Comparison of ENCODE assay signal across 1 cellular context in genomic region chr14:103920981-103921854, GRCh38.
TF ChIP-seq lines count a peak whose summit lies in the region.

No MANE protein-coding gene starts in this region.

TF ChIP-seq in K562, 482 proteins besides CTCF, POLR2A, EP300 and RAD21 (continued from another document and continues in another):
- TF ChIP-seq, protein P1, sequence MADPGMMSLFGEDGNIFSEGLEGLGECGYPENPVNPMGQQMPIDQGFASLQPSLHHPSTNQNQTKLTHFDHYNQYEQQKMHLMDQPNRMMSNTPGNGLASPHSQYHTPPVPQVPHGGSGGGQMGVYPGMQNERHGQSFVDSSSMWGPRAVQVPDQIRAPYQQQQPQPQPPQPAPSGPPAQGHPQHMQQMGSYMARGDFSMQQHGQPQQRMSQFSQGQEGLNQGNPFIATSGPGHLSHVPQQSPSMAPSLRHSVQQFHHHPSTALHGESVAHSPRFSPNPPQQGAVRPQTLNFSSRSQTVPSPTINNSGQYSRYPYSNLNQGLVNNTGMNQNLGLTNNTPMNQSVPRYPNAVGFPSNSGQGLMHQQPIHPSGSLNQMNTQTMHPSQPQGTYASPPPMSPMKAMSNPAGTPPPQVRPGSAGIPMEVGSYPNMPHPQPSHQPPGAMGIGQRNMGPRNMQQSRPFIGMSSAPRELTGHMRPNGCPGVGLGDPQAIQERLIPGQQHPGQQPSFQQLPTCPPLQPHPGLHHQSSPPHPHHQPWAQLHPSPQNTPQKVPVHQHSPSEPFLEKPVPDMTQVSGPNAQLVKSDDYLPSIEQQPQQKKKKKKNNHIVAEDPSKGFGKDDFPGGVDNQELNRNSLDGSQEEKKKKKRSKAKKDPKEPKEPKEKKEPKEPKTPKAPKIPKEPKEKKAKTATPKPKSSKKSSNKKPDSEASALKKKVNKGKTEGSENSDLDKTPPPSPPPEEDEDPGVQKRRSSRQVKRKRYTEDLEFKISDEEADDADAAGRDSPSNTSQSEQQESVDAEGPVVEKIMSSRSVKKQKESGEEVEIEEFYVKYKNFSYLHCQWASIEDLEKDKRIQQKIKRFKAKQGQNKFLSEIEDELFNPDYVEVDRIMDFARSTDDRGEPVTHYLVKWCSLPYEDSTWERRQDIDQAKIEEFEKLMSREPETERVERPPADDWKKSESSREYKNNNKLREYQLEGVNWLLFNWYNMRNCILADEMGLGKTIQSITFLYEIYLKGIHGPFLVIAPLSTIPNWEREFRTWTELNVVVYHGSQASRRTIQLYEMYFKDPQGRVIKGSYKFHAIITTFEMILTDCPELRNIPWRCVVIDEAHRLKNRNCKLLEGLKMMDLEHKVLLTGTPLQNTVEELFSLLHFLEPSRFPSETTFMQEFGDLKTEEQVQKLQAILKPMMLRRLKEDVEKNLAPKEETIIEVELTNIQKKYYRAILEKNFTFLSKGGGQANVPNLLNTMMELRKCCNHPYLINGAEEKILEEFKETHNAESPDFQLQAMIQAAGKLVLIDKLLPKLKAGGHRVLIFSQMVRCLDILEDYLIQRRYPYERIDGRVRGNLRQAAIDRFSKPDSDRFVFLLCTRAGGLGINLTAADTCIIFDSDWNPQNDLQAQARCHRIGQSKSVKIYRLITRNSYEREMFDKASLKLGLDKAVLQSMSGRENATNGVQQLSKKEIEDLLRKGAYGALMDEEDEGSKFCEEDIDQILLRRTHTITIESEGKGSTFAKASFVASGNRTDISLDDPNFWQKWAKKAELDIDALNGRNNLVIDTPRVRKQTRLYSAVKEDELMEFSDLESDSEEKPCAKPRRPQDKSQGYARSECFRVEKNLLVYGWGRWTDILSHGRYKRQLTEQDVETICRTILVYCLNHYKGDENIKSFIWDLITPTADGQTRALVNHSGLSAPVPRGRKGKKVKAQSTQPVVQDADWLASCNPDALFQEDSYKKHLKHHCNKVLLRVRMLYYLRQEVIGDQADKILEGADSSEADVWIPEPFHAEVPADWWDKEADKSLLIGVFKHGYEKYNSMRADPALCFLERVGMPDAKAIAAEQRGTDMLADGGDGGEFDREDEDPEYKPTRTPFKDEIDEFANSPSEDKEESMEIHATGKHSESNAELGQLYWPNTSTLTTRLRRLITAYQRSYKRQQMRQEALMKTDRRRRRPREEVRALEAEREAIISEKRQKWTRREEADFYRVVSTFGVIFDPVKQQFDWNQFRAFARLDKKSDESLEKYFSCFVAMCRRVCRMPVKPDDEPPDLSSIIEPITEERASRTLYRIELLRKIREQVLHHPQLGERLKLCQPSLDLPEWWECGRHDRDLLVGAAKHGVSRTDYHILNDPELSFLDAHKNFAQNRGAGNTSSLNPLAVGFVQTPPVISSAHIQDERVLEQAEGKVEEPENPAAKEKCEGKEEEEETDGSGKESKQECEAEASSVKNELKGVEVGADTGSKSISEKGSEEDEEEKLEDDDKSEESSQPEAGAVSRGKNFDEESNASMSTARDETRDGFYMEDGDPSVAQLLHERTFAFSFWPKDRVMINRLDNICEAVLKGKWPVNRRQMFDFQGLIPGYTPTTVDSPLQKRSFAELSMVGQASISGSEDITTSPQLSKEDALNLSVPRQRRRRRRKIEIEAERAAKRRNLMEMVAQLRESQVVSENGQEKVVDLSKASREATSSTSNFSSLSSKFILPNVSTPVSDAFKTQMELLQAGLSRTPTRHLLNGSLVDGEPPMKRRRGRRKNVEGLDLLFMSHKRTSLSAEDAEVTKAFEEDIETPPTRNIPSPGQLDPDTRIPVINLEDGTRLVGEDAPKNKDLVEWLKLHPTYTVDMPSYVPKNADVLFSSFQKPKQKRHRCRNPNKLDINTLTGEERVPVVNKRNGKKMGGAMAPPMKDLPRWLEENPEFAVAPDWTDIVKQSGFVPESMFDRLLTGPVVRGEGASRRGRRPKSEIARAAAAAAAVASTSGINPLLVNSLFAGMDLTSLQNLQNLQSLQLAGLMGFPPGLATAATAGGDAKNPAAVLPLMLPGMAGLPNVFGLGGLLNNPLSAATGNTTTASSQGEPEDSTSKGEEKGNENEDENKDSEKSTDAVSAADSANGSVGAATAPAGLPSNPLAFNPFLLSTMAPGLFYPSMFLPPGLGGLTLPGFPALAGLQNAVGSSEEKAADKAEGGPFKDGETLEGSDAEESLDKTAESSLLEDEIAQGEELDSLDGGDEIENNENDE (IDR thresholded peaks at IDR 0.05; ENCODE audit: low read depth, low read length), result no peak
- no peak for TF ChIP-seq ZKSCAN1 (IDR thresholded peaks at IDR 0.05; ENCODE audit: low read depth, low read length)
- no peak for TF ChIP-seq TEAD2 (tag; IDR thresholded peaks at IDR 0.05)
- TF ChIP-seq NBN (IDR thresholded peaks at IDR 0.05; ENCODE audit: low read depth), result no peak
- TF ChIP-seq DEAF1 (CRISPR knock-in tag; IDR thresholded peaks at IDR 0.05), result no peak
- TF ChIP-seq, protein P2, sequence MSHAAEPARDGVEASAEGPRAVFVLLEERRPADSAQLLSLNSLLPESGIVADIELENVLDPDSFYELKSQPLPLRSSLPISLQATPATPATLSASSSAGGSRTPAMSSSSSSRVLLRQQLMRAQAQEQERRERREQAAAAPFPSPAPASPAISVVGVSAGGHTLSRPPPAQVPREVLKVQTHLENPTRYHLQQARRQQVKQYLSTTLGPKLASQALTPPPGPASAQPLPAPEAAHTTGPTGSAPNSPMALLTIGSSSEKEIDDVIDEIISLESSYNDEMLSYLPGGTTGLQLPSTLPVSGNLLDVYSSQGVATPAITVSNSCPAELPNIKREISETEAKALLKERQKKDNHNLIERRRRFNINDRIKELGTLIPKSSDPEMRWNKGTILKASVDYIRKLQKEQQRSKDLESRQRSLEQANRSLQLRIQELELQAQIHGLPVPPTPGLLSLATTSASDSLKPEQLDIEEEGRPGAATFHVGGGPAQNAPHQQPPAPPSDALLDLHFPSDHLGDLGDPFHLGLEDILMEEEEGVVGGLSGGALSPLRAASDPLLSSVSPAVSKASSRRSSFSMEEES (CRISPR knock-in tag; IDR thresholded peaks at IDR 0.05), result no peak
- TF ChIP-seq ZNF583 (CRISPR knock-in tag; IDR thresholded peaks at IDR 0.05), result no peak
- no peak for TF ChIP-seq HIVEP1 (CRISPR knock-in tag; IDR thresholded peaks at IDR 0.05)
- no peak for TF ChIP-seq ASH1L (IDR thresholded peaks at IDR 0.05; ENCODE audit: borderline replicate concordance, low read depth, partially characterized antibody)
- no peak for TF ChIP-seq KDM2B (CRISPR knock-in tag; IDR thresholded peaks at IDR 0.05)
- peak; percentile 72 for TF ChIP-seq JUND (IDR thresholded peaks at IDR 0.05; ENCODE audit: borderline replicate concordance, low read depth, low read length)
- TF ChIP-seq JUND (tag; IDR thresholded peaks at IDR 0.05; ENCODE audit: borderline replicate concordance, low read depth, low read length), result no peak; the same call in 2 of the 3 replicates
- TF ChIP-seq CAMTA2 (CRISPR knock-in tag; conservative IDR thresholded peaks at IDR 0.05), result no peak
- TF ChIP-seq SIRT6 (IDR thresholded peaks at IDR 0.05; ENCODE audit: low read depth, low read length), result no peak
- no peak for TF ChIP-seq ZNF263 (CRISPR knock-in tag; IDR thresholded peaks at IDR 0.05; ENCODE audit: borderline replicate concordance)
- no peak for TF ChIP-seq ZBTB8A (IDR thresholded peaks at IDR 0.05; ENCODE audit: partially characterized antibody)
- TF ChIP-seq ZZZ3 (IDR thresholded peaks at IDR 0.05), result no peak
- TF ChIP-seq HOXB6 (CRISPR knock-in tag; IDR thresholded peaks at IDR 0.05; ENCODE audit: borderline replicate concordance), result no peak
- TF ChIP-seq ZNF77 (CRISPR knock-in tag; IDR thresholded peaks at IDR 0.05), result no peak
- TF ChIP-seq ZC3H8 (IDR thresholded peaks at IDR 0.05), result no peak
- no peak for TF ChIP-seq SRSF7 (optimal IDR thresholded peaks at IDR 0.05; ENCODE audit: low read depth, low read length)
- TF ChIP-seq, protein P3, sequence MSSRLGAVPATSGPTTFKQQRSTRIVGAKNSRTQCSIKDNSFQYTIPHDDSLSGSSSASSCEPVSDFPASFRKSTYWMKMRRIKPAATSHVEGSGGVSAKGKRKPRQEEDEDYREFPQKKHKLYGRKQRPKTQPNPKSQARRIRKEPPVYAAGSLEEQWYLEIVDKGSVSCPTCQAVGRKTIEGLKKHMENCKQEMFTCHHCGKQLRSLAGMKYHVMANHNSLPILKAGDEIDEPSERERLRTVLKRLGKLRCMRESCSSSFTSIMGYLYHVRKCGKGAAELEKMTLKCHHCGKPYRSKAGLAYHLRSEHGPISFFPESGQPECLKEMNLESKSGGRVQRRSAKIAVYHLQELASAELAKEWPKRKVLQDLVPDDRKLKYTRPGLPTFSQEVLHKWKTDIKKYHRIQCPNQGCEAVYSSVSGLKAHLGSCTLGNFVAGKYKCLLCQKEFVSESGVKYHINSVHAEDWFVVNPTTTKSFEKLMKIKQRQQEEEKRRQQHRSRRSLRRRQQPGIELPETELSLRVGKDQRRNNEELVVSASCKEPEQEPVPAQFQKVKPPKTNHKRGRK (tag; IDR thresholded peaks at IDR 0.05), result no peak
- no peak for TF ChIP-seq ZNF507 (tag; conservative IDR thresholded peaks at IDR 0.05)
- TF ChIP-seq ZNF212 (CRISPR knock-in tag; IDR thresholded peaks at IDR 0.05), result no peak
- TF ChIP-seq E2F3 (CRISPR knock-in tag; IDR thresholded peaks at IDR 0.05), result no peak
- TF ChIP-seq FOXM1 (IDR thresholded peaks at IDR 0.05; ENCODE audit: low read depth), result no peak
- TF ChIP-seq FOXM1 (CRISPR knock-in tag; IDR thresholded peaks at IDR 0.05; ENCODE audit: low read depth), result no peak
- TF ChIP-seq FOXJ3 (CRISPR knock-in tag; IDR thresholded peaks at IDR 0.05), result no peak
- no peak for TF ChIP-seq ZNF740 (CRISPR knock-in tag; IDR thresholded peaks at IDR 0.05)
- TF ChIP-seq ZNF740 (tag; IDR thresholded peaks at IDR 0.05), result no peak
- TF ChIP-seq ETV1 (tag; conservative IDR thresholded peaks at IDR 0.05; ENCODE audit: low read depth), result peak; percentile 82
- peak; percentile 67; the same call in 1 of the 2 replicates for TF ChIP-seq TARDBP (IDR thresholded peaks at IDR 0.05)
- TF ChIP-seq CEBPG (CRISPR knock-in tag; IDR thresholded peaks at IDR 0.05), result no peak
- TF ChIP-seq CEBPG (tag; conservative IDR thresholded peaks at IDR 0.05 in 1 of 2, IDR thresholded peaks at IDR 0.05 in 1 of 2), result no peak
- TF ChIP-seq EZH2 (IDR thresholded peaks at IDR 0.05; ENCODE audit: borderline replicate concordance, low read depth, low read length), result no peak
- TF ChIP-seq, protein P4, sequence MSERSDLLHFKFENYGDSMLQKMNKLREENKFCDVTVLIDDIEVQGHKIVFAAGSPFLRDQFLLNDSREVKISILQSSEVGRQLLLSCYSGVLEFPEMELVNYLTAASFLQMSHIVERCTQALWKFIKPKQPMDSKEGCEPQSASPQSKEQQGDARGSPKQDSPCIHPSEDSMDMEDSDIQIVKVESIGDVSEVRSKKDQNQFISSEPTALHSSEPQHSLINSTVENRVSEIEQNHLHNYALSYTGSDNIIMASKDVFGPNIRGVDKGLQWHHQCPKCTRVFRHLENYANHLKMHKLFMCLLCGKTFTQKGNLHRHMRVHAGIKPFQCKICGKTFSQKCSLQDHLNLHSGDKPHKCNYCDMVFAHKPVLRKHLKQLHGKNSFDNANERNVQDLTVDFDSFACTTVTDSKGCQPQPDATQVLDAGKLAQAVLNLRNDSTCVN (CRISPR knock-in tag; IDR thresholded peaks at IDR 0.05), result no peak
- no peak for TF ChIP-seq SFPQ (IDR thresholded peaks at IDR 0.05; ENCODE audit: low read depth, low read length)
- TF ChIP-seq ZBTB49 (CRISPR knock-in tag; IDR thresholded peaks at IDR 0.05; ENCODE audit: borderline replicate concordance), result no peak
- no peak for TF ChIP-seq NELFE (IDR thresholded peaks at IDR 0.05; ENCODE audit: insufficient read depth, insufficient read length)
- TF ChIP-seq MAFG (tag; conservative IDR thresholded peaks at IDR 0.05), result no peak
- TF ChIP-seq POLR3G (IDR thresholded peaks at IDR 0.05; ENCODE audit: extremely low read depth, insufficient read length, insufficient replicate concordance), result no peak
